1 cellular context compared by ENCODE assay signal in the genomic region with DNA sequence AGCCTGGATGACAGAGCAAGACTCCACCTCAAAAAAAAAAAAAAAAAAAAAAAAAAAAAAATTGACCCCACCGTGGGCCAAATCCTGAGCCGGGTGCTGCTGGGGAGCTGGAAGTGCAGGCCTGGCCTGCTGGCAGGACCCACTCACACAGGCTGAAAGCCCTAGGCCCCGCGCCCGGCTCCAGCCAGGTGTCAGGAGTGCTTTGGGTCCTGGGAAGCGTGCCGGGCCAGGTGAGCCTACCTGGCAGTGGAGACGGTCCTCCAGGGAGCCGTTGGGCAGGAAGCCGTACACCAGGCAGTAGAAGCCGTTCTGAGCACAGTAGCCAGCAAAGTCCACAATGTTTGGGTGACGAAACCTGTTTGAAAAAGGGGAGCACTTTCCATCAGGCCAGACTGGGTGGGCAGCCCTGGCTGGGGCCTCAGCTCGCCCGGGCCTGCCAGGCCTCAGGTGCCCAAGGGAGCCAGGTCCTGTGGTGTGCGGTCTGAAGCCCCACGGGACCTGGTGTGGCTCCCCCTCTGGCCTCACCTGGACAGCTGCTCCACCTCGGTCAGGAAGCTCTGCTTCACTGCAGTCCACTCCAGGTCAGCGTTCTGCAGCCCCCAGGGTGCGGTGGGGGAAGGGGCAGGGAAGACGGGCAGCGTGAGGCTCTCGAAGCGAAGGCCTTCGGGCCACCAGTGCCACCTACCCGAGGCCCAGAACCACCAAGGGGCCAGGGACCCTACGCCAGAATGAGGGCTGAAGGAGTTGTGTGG.
A peak's percentile ranks its signal among the peaks of the same experiment; 100 is the strongest.
TF ChIP-seq lines count a peak whose summit lies in the region.

No MANE protein-coding gene starts in this region.

TF ChIP-seq in HepG2, 621 proteins besides CTCF, POLR2A, EP300 and RAD21:
- TF ChIP-seq ZNF446 (CRISPR knock-in tag; IDR thresholded peaks at IDR 0.05) (no peak), KLF13 (CRISPR knock-in tag; IDR thresholded peaks at IDR 0.05) (no peak), DR1 (CRISPR knock-in tag; IDR thresholded peaks at IDR 0.05) (no peak), ZNF430 (CRISPR knock-in tag; IDR thresholded peaks at IDR 0.05) (no peak), ZNF709 (CRISPR knock-in tag; IDR thresholded peaks at IDR 0.05) (no peak), ZNF263 (CRISPR knock-in tag; IDR thresholded peaks at IDR 0.05) (peak; percentile 77), TBL1XR1 (IDR thresholded peaks at IDR 0.05; ENCODE audit: borderline replicate concordance, low read length, partially characterized antibody) (no peak), ZNF230 (CRISPR knock-in tag; IDR thresholded peaks at IDR 0.05) (no peak), ZFP41 (CRISPR knock-in tag; IDR thresholded peaks at IDR 0.05; ENCODE audit: borderline replicate concordance) (no peak), YY1 (IDR thresholded peaks at IDR 0.05; ENCODE audit: insufficient read depth, insufficient replicate concordance, low read depth, low read length) (no peak), NFYB (CRISPR knock-in tag; IDR thresholded peaks at IDR 0.05) (no peak), AGO2 (optimal IDR thresholded peaks at IDR 0.05; ENCODE audit: low read depth, low read length) (peak; percentile 34), ONECUT2 (CRISPR knock-in tag; IDR thresholded peaks at IDR 0.05) (no peak), RFXANK (CRISPR knock-in tag; IDR thresholded peaks at IDR 0.05) (no peak), ZNF672 (CRISPR knock-in tag; IDR thresholded peaks at IDR 0.05) (no peak), GLI4 (CRISPR knock-in tag; IDR thresholded peaks at IDR 0.05; ENCODE audit: borderline replicate concordance) (no peak), ZNF264 (CRISPR knock-in tag; IDR thresholded peaks at IDR 0.05) (no peak), STAT5B (CRISPR knock-in tag; IDR thresholded peaks at IDR 0.05) (no peak), ZNF121 (CRISPR knock-in tag; IDR thresholded peaks at IDR 0.05) (no peak), GABPB1 (CRISPR knock-in tag; IDR thresholded peaks at IDR 0.05) (0 out of 2 replicates have a peak, but pooled peaks have one; percentile 27), ZSCAN9 (CRISPR knock-in tag; IDR thresholded peaks at IDR 0.05; ENCODE audit: borderline replicate concordance) (no peak), RBFOX2 (IDR thresholded peaks at IDR 0.05; ENCODE audit: low read depth, low read length) (peak; percentile 45), U2AF2 (IDR thresholded peaks at IDR 0.05; ENCODE audit: low read depth, low read length) (no peak), HNRNPK (IDR thresholded peaks at IDR 0.05; ENCODE audit: low read depth, low read length, poor library complexity, severe bottlenecking) (no peak)
- TF ChIP-seq, protein P1, sequence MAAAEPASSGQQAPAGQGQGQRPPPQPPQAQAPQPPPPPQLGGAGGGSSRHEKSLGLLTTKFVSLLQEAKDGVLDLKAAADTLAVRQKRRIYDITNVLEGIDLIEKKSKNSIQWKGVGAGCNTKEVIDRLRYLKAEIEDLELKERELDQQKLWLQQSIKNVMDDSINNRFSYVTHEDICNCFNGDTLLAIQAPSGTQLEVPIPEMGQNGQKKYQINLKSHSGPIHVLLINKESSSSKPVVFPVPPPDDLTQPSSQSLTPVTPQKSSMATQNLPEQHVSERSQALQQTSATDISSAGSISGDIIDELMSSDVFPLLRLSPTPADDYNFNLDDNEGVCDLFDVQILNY (CRISPR knock-in tag; conservative IDR thresholded peaks at IDR 0.05), result no peak
- TF ChIP-seq, protein P2, sequence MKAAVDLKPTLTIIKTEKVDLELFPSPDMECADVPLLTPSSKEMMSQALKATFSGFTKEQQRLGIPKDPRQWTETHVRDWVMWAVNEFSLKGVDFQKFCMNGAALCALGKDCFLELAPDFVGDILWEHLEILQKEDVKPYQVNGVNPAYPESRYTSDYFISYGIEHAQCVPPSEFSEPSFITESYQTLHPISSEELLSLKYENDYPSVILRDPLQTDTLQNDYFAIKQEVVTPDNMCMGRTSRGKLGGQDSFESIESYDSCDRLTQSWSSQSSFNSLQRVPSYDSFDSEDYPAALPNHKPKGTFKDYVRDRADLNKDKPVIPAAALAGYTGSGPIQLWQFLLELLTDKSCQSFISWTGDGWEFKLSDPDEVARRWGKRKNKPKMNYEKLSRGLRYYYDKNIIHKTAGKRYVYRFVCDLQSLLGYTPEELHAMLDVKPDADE (CRISPR knock-in tag; IDR thresholded peaks at IDR 0.05), result no peak
- TF ChIP-seq, protein P3, sequence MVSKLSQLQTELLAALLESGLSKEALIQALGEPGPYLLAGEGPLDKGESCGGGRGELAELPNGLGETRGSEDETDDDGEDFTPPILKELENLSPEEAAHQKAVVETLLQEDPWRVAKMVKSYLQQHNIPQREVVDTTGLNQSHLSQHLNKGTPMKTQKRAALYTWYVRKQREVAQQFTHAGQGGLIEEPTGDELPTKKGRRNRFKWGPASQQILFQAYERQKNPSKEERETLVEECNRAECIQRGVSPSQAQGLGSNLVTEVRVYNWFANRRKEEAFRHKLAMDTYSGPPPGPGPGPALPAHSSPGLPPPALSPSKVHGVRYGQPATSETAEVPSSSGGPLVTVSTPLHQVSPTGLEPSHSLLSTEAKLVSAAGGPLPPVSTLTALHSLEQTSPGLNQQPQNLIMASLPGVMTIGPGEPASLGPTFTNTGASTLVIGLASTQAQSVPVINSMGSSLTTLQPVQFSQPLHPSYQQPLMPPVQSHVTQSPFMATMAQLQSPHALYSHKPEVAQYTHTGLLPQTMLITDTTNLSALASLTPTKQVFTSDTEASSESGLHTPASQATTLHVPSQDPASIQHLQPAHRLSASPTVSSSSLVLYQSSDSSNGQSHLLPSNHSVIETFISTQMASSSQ (IDR thresholded peaks at IDR 0.05; ENCODE audit: low read depth), result no peak
- TF ChIP-seq, protein P3 (CRISPR knock-in tag; IDR thresholded peaks at IDR 0.05; ENCODE audit: borderline replicate concordance), result no peak
- TF ChIP-seq, protein P4, sequence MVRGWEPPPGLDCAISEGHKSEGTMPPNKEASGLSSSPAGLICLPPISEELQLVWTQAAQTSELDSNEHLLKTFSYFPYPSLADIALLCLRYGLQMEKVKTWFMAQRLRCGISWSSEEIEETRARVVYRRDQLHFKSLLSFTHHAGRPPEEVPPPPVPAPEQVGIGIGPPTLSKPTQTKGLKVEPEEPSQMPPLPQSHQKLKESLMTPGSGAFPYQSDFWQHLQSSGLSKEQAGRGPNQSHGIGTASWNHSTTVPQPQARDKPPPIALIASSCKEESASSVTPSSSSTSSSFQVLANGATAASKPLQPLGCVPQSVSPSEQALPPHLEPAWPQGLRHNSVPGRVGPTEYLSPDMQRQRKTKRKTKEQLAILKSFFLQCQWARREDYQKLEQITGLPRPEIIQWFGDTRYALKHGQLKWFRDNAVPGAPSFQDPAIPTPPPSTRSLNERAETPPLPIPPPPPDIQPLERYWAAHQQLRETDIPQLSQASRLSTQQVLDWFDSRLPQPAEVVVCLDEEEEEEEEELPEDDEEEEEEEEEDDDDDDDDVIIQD (CRISPR knock-in tag; IDR thresholded peaks at IDR 0.05; ENCODE audit: low read depth), result no peak
- TF ChIP-seq, protein P5, sequence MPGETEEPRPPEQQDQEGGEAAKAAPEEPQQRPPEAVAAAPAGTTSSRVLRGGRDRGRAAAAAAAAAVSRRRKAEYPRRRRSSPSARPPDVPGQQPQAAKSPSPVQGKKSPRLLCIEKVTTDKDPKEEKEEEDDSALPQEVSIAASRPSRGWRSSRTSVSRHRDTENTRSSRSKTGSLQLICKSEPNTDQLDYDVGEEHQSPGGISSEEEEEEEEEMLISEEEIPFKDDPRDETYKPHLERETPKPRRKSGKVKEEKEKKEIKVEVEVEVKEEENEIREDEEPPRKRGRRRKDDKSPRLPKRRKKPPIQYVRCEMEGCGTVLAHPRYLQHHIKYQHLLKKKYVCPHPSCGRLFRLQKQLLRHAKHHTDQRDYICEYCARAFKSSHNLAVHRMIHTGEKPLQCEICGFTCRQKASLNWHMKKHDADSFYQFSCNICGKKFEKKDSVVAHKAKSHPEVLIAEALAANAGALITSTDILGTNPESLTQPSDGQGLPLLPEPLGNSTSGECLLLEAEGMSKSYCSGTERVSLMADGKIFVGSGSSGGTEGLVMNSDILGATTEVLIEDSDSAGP (CRISPR knock-in tag; IDR thresholded peaks at IDR 0.05; ENCODE audit: borderline replicate concordance), result 0 out of 2 replicates have a peak, but pooled peaks have one; percentile 15
- TF ChIP-seq, protein P6, sequence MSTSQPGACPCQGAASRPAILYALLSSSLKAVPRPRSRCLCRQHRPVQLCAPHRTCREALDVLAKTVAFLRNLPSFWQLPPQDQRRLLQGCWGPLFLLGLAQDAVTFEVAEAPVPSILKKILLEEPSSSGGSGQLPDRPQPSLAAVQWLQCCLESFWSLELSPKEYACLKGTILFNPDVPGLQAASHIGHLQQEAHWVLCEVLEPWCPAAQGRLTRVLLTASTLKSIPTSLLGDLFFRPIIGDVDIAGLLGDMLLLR (CRISPR knock-in tag; IDR thresholded peaks at IDR 0.05), result no peak
- TF ChIP-seq, protein P7, sequence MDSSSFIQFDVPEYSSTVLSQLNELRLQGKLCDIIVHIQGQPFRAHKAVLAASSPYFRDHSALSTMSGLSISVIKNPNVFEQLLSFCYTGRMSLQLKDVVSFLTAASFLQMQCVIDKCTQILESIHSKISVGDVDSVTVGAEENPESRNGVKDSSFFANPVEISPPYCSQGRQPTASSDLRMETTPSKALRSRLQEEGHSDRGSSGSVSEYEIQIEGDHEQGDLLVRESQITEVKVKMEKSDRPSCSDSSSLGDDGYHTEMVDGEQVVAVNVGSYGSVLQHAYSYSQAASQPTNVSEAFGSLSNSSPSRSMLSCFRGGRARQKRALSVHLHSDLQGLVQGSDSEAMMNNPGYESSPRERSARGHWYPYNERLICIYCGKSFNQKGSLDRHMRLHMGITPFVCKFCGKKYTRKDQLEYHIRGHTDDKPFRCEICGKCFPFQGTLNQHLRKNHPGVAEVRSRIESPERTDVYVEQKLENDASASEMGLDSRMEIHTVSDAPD (CRISPR knock-in tag; IDR thresholded peaks at IDR 0.05), result no peak
- TF ChIP-seq, protein P8, sequence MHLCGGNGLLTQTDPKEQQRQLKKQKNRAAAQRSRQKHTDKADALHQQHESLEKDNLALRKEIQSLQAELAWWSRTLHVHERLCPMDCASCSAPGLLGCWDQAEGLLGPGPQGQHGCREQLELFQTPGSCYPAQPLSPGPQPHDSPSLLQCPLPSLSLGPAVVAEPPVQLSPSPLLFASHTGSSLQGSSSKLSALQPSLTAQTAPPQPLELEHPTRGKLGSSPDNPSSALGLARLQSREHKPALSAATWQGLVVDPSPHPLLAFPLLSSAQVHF (CRISPR knock-in tag; IDR thresholded peaks at IDR 0.05), result no peak
